8 cellular contexts compared by ENCODE assay signal in the genomic region with DNA sequence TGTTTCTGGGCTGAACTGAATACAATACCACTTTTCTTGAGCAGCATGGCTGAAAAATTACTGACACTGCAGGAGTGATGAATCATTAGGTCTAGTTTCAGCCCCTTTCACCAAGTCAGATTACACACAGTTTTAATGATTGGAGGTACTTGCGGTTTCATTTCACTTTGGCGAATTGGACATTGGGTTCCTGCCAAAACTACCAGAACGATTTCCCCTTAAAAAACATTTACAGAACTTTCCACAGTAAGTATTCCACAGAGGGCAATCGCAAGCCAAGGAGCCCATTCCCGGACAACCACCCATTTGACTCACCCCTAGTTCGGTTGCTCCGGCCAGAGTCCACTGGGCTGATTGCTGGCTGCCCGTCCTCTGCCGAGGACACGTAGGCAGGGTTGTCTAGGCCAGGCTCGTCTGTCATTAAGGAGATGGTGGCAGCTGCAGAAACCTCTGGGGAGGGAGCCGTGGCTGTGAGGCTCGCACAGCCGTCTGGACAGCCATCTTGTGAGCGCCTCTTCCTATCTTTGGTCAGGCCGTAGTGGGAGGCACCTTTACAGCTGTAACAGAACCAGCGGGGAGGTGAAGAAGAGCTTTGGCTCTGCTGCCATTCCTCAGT.
A peak's percentile ranks its signal among the peaks of the same experiment; 100 is the strongest.
DNase-seq lines count a peak whose midpoint lies in the region; ATAC-seq, FAIRE-seq and TF ChIP-seq lines count a peak whose summit lies in the region.
"Had no signal": no experiment of that assay in that cellular context is flagged by ENCODE, and none has a peak within 500 bp of the region (broad histone marks: within the 10 kb centered on the region; RNA-seq: fewer than 3 reads in every experiment).

No MANE protein-coding gene starts in this region.

- peak overlapping the region; percentile 44 for H3K9ac ChIP-seq in HepG2 (ENCODE audit: insufficient read depth, low read depth, low read length)

- TF ChIP-seq CTCF in body of pancreas (IDR thresholded peaks at IDR 0.05) (no peak), HepG2 (CRISPR knock-in tag; IDR thresholded peaks at IDR 0.05) (no peak), thoracic aorta (IDR thresholded peaks at IDR 0.05) (no peak)

- H3K9me3 ChIP-seq in MG63 (no peaks in the 10 kb centered on the region), body of pancreas (no peaks in the 10 kb centered on the region), HepG2 (ENCODE audit: low read length) (no peaks in the 10 kb centered on the region), thoracic aorta (no peaks in the 10 kb centered on the region)

- CTCF ChIA-PET in HepG2 (lab: Yijun Ruan, JAX; ENCODE audit: low intra/inter-chr PET ratio, low total read pairs), result no interaction called here

- in situ Hi-C loops in HepG2 (cut with HindIII; ENCODE audit: extremely low pct_ligation_motif_present, low pct_unique_long_range_greater_than_20kb), result no loop called here

- no TSS peak for BruUV-seq in HepG2 (replicated peaks; lab: Mats Ljungman, UMichigan)

- no peaks in the 10 kb centered on the region for H3K27me3 ChIP-seq in MG63
- H3K27me3 ChIP-seq in body of pancreas, result no peaks in the 10 kb centered on the region
- H3K27me3 ChIP-seq in HepG2 (ENCODE audit: control insufficient read depth in 1 of 2, insufficient read depth in 2 of 2, low read length in 2 of 2), result no peaks in the 10 kb centered on the region
- H3K27me3 ChIP-seq in thoracic aorta (replicated peaks; ENCODE audit: insufficient read depth), result no peaks in the 10 kb centered on the region

- FAIRE-seq in HepG2 (lab: Jason Lieb, UNC), result no peak

- H3K36me3 ChIP-seq in MG63 (no peaks in the 10 kb centered on the region), body of pancreas (replicated peaks in 1 of 2; ENCODE audit: insufficient read depth in 1 of 2, low read depth in 2 of 2) (no peaks in the 10 kb centered on the region), HepG2 (replicated peaks in 1 of 2; ENCODE audit: control insufficient read depth in 1 of 2, insufficient read depth in 2 of 2, low read length in 2 of 2) (no peaks in the 10 kb centered on the region), thoracic aorta (no peaks in the 10 kb centered on the region)

- H3K79me2 ChIP-seq in HepG2 (ENCODE audit: insufficient read depth, low read length), result no peaks in the 10 kb centered on the region

- POLR2A ChIA-PET in HepG2 (lab: Yijun Ruan, JAX), result no interaction called here

- H3K4me1 ChIP-seq in body of pancreas (no peaks in the 10 kb centered on the region), HepG2 (ENCODE audit: insufficient read depth, low read length) (peaks cover 18% of the 10 kb centered on the region), thoracic aorta (ENCODE audit: control insufficient read depth in 1 of 2, low read depth in 2 of 2) (peaks cover 18 to 39% of the 10 kb centered on the region in 2 donors)

- ATAC-seq in body of pancreas, result peak; percentile 55
- ATAC-seq in HepG2, result peak; percentile 95
- peak; percentile 91 for ATAC-seq in thoracic aorta (ENCODE audit: insufficient number of reproducible peaks, low FRiP score, low read depth)
- ATAC-seq: activated CD4-positive, alpha-beta T cell treated with anti-CD3 and anti-CD28 coated beads for 36 hours had no signal

- H3K4me2 ChIP-seq in HepG2 (ENCODE audit: low read depth, low read length), result peak overlapping the region; percentile 92

- H4K20me1 ChIP-seq in HepG2 (ENCODE audit: insufficient read depth, low read length), result no peaks in the 10 kb centered on the region

- no peak for TF ChIP-seq RAD21 in HepG2 (CRISPR knock-in tag; IDR thresholded peaks at IDR 0.05)

- TF ChIP-seq POLR2A in body of pancreas (IDR thresholded peaks at IDR 0.05) (no peak), HepG2 (IDR thresholded peaks at IDR 0.05; ENCODE audit: insufficient read depth in 1 of 2, low read depth in 2 of 2, low read length in 2 of 2) (peak in 1 of 2 experiments; percentile 35; a peak in 1 of 4 replicates)

- TF ChIP-seq EP300 in HepG2 (IDR thresholded peaks at IDR 0.05; ENCODE audit: low read depth in 2 of 2, low read length in 2 of 2) (no peak), HepG2 (CRISPR knock-in tag; IDR thresholded peaks at IDR 0.05; ENCODE audit: borderline replicate concordance) (no peak)

- peak; percentile 100 for DNase-seq in MG63
- peak in 2 of 4 donors; percentile 6 to 8 for DNase-seq in body of pancreas
- peak; percentile 30 for DNase-seq in HepG2 (ENCODE audit: low spot score)
- peak; percentile 78 for DNase-seq in thoracic aorta (ENCODE audit: low spot score)
- no peak for DNase-seq in NK-92 (lab: John Stamatoyannopoulos, UW; ENCODE audit: unreplicated experiment)
- DNase-seq in superior temporal gyrus (ENCODE audit: extremely low spot score), result no peak
- no peak for DNase-seq in effector CD4-positive, alpha-beta T cell
- DNase-seq: activated CD4-positive, alpha-beta T cell treated with anti-CD3 and anti-CD28 coated beads for 36 hours had no signal

- intact Hi-C loops in body of pancreas (cut with DNase I), result no loop called here
- intact Hi-C loops in HepG2 (cut with micrococcal nuclease; ENCODE audit: unreplicated experiment), result no loop called here

- H2AFZ ChIP-seq in HepG2 (ENCODE audit: low read length), result peak overlapping the region; percentile 67

- H3K27ac ChIP-seq in body of pancreas (peak overlapping the region in 2 of 4 donors; percentile 49 to 51), HepG2 (ENCODE audit: extremely low read length, insufficient read depth, low read length) (peak overlapping the region; percentile 42), thoracic aorta (peak overlapping the region; percentile 76 to 83)

- WGBS in body of pancreas, 2 donors, result 84 to 87% methylated on average over 6 to 17 of the region's 17 CpGs
- 6% methylated on average over 11 of the region's 17 CpGs for WGBS in HepG2 (ENCODE audit: low lambda C conversion rate)

- H3K4me3 ChIP-seq in MG63 (peak overlapping the region; percentile 43), body of pancreas (no peak overlapping the region), HepG2 (replicated peaks in 1 of 3; ENCODE audit: insufficient read depth in 1 of 3, low read depth in 2 of 3, low read length in 3 of 3) (peak overlapping the region; percentile 23 to 66 (median 41); a peak in 4 of 6 replicates), thoracic aorta (peak overlapping the region; percentile 67)

TF ChIP-seq in HepG2, 621 proteins besides CTCF, POLR2A, EP300 and RAD21 (continues in another document):
- TF ChIP-seq, protein P1, sequence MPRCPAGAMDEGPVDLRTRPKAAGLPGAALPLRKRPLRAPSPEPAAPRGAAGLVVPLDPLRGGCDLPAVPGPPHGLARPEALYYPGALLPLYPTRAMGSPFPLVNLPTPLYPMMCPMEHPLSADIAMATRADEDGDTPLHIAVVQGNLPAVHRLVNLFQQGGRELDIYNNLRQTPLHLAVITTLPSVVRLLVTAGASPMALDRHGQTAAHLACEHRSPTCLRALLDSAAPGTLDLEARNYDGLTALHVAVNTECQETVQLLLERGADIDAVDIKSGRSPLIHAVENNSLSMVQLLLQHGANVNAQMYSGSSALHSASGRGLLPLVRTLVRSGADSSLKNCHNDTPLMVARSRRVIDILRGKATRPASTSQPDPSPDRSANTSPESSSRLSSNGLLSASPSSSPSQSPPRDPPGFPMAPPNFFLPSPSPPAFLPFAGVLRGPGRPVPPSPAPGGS (CRISPR knock-in tag; IDR thresholded peaks at IDR 0.05), result no peak
- TF ChIP-seq SIN3A (IDR thresholded peaks at IDR 0.05; ENCODE audit: borderline replicate concordance, low read depth, low read length) (no peak), CEBPG (CRISPR knock-in tag; IDR thresholded peaks at IDR 0.05) (no peak), BHLHE40 (IDR thresholded peaks at IDR 0.05; ENCODE audit: low read length) (no peak), KLF9 (CRISPR knock-in tag; IDR thresholded peaks at IDR 0.05; ENCODE audit: low read depth) (no peak), SYNCRIP (IDR thresholded peaks at IDR 0.05; ENCODE audit: insufficient read depth, low read depth, low read length) (no peak), ZNF256 (CRISPR knock-in tag; conservative IDR thresholded peaks at IDR 0.05) (0 out of 2 replicates have a peak, but pooled peaks have one; percentile 35), PITX1 (CRISPR knock-in tag; IDR thresholded peaks at IDR 0.05) (peak; percentile 37; the same call in 1 of the 2 replicates), GZF1 (CRISPR knock-in tag; IDR thresholded peaks at IDR 0.05) (0 out of 2 replicates have a peak, but pooled peaks have one; percentile 68), JDP2 (CRISPR knock-in tag; IDR thresholded peaks at IDR 0.05; ENCODE audit: borderline replicate concordance) (no peak), ZNF510 (CRISPR knock-in tag; IDR thresholded peaks at IDR 0.05; ENCODE audit: low read depth) (no peak), ZBTB3 (CRISPR knock-in tag; IDR thresholded peaks at IDR 0.05; ENCODE audit: borderline replicate concordance, low read depth) (no peak), ZKSCAN5 (CRISPR knock-in tag; IDR thresholded peaks at IDR 0.05) (no peak), AGO1 (IDR thresholded peaks at IDR 0.05; ENCODE audit: low read depth, low read length, poor library complexity, severe bottlenecking) (no peak), ZMYM2 (CRISPR knock-in tag; IDR thresholded peaks at IDR 0.05) (no peak), SMC3 (IDR thresholded peaks at IDR 0.05; ENCODE audit: low read length) (no peak), EZH2 (conservative IDR thresholded peaks at IDR 0.05; ENCODE audit: low read depth, low read length) (no peak), ZNF615 (CRISPR knock-in tag; IDR thresholded peaks at IDR 0.05; ENCODE audit: borderline replicate concordance) (no peak), ZBTB21 (CRISPR knock-in tag; IDR thresholded peaks at IDR 0.05) (no peak)
- TF ChIP-seq, protein P2, sequence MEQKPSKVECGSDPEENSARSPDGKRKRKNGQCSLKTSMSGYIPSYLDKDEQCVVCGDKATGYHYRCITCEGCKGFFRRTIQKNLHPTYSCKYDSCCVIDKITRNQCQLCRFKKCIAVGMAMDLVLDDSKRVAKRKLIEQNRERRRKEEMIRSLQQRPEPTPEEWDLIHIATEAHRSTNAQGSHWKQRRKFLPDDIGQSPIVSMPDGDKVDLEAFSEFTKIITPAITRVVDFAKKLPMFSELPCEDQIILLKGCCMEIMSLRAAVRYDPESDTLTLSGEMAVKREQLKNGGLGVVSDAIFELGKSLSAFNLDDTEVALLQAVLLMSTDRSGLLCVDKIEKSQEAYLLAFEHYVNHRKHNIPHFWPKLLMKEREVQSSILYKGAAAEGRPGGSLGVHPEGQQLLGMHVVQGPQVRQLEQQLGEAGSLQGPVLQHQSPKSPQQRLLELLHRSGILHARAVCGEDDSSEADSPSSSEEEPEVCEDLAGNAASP (CRISPR knock-in tag; IDR thresholded peaks at IDR 0.05; ENCODE audit: borderline replicate concordance), result no peak; the same call in 1 of the 2 replicates

Comparison
In these comparisons a context has a peak if more than half of its experiments do, and no peak if none do; other contexts are left out.
1. DNase-seq: peak in MG63 (single experiment), HepG2 (single experiment) and thoracic aorta (single experiment); none in NK-92 (single experiment), superior temporal gyrus (single experiment) and effector CD4-positive, alpha-beta T cell (single experiment).
2. H3K4me3 ChIP-seq: peak in MG63 (single experiment), HepG2 (3 of 3) and thoracic aorta (single experiment); none in body of pancreas (0 of 2).
3. Peak in every context shown above with its lines, with median percentiles within 50 percentile points of each other: ATAC-seq.